1 cellular context compared by ENCODE assay signal in the genomic region with DNA sequence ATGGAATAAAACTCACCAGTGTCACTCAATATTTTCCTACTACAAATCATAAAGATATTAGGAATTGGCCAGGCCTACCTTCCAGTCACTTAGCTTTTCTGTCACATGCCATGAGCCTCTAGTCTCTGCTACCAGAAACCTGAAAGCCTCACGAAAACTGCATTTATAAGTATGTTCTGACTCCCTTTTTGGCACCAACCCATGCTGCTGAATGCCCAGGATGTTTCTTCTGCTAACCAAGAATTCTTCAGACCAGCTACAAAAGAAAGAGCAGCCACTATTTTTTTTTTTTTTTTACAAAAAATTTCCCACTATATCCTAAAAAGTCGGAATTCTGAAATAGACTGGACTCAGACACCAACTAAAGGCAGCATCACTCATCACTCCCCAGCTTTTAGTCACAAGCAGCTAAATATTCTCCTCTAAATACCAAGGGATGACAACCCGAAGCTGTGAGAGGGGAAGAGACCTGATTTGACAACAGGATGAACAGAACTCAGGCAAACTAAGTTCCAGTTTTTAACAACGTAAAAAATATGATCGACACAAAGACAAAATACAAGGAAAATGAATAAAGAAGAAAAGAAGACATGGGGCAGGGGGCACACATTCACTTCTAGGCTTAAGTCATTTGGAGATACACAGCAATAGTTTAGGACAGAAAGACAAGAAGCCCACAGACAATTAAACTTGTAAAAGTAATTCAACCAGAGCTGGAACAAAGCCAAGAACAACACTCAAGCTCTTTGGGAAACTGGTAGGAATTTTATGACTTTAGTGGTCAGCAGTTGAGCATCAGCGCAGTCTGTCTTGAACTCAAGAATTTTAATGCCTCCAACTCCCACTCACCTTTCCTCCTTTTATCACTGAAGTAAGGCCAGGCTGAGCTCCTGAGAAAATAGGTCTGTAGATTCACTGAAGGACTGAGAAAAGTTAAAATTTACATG.
TF ChIP-seq lines count a peak whose summit lies in the region.

No MANE protein-coding gene starts in this region.

TF ChIP-seq in HepG2, 621 proteins besides CTCF, POLR2A, EP300 and RAD21:
- no peak for TF ChIP-seq KLF16 (CRISPR knock-in tag; IDR thresholded peaks at IDR 0.05)
- no peak for TF ChIP-seq HOXA7 (CRISPR knock-in tag; IDR thresholded peaks at IDR 0.05)
- TF ChIP-seq MED13 (CRISPR knock-in tag; IDR thresholded peaks at IDR 0.05): no peak
- TF ChIP-seq, protein P1, sequence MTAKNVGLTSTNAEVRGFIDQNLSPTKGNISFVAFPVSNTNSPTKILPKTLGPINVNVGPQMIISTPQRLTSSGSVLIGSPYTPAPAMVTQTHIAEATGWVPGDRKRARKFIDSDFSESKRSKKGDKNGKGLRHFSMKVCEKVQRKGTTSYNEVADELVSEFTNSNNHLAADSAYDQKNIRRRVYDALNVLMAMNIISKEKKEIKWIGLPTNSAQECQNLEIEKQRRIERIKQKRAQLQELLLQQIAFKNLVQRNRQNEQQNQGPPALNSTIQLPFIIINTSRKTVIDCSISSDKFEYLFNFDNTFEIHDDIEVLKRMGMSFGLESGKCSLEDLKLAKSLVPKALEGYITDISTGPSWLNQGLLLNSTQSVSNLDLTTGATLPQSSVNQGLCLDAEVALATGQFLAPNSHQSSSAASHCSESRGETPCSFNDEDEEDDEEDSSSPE (CRISPR knock-in tag; IDR thresholded peaks at IDR 0.05): no peak
- TF ChIP-seq, protein P2, sequence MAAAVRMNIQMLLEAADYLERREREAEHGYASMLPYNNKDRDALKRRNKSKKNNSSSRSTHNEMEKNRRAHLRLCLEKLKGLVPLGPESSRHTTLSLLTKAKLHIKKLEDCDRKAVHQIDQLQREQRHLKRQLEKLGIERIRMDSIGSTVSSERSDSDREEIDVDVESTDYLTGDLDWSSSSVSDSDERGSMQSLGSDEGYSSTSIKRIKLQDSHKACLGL (CRISPR knock-in tag; IDR thresholded peaks at IDR 0.05): no peak
- no peak for TF ChIP-seq DMAP1 (CRISPR knock-in tag; IDR thresholded peaks at IDR 0.05)
- no peak for TF ChIP-seq MTA1 (CRISPR knock-in tag; IDR thresholded peaks at IDR 0.05; ENCODE audit: borderline replicate concordance)
- no peak for TF ChIP-seq SP5 (CRISPR knock-in tag; IDR thresholded peaks at IDR 0.05; ENCODE audit: borderline replicate concordance, low read depth)
- no peak for TF ChIP-seq SMAD3 (CRISPR knock-in tag; IDR thresholded peaks at IDR 0.05)
- TF ChIP-seq GATAD1 (CRISPR knock-in tag; IDR thresholded peaks at IDR 0.05): no peak
- no peak for TF ChIP-seq ZNF589 (CRISPR knock-in tag; conservative IDR thresholded peaks at IDR 0.05)
- no peak for TF ChIP-seq NONO (IDR thresholded peaks at IDR 0.05)
- TF ChIP-seq NONO (CRISPR knock-in tag; conservative IDR thresholded peaks at IDR 0.05): no peak
- TF ChIP-seq DR1 (CRISPR knock-in tag; IDR thresholded peaks at IDR 0.05): no peak
- TF ChIP-seq ZNF451 (CRISPR knock-in tag; IDR thresholded peaks at IDR 0.05): no peak
- no peak for TF ChIP-seq ZNF749 (CRISPR knock-in tag; IDR thresholded peaks at IDR 0.05; ENCODE audit: borderline replicate concordance)
- no peak for TF ChIP-seq TGIF2 (CRISPR knock-in tag; IDR thresholded peaks at IDR 0.05)
- no peak for TF ChIP-seq ZNF598 (CRISPR knock-in tag; IDR thresholded peaks at IDR 0.05; ENCODE audit: borderline replicate concordance)
